In genomic region chr14:25034803-25035681, GRCh38 we compare ENCODE assay signal across 1 cellular context.
TF ChIP-seq lines count a peak whose summit lies in the region.

No MANE protein-coding gene starts in this region.

TF ChIP-seq in HepG2, 621 proteins besides CTCF, POLR2A, EP300 and RAD21 (continued from another document and continues in another):
- TF ChIP-seq ZNF614 (CRISPR knock-in tag; IDR thresholded peaks at IDR 0.05; ENCODE audit: borderline replicate concordance) (peak; percentile 94), ZNF597 (CRISPR knock-in tag; IDR thresholded peaks at IDR 0.05) (no peak), POLR2AphosphoS2 (IDR thresholded peaks at IDR 0.05; ENCODE audit: low read depth, low read length) (no peak), ETS1 (CRISPR knock-in tag; IDR thresholded peaks at IDR 0.05) (no peak), CHCHD3 (CRISPR knock-in tag; IDR thresholded peaks at IDR 0.05) (no peak), RNF219 (CRISPR knock-in tag; IDR thresholded peaks at IDR 0.05) (no peak), ZNF713 (CRISPR knock-in tag; IDR thresholded peaks at IDR 0.05) (no peak), ZFP91 (CRISPR knock-in tag; IDR thresholded peaks at IDR 0.05; ENCODE audit: borderline replicate concordance) (no peak), ZNF343 (CRISPR knock-in tag; IDR thresholded peaks at IDR 0.05) (no peak), SMARCE1 (IDR thresholded peaks at IDR 0.05; ENCODE audit: borderline replicate concordance) (no peak), ZNF687 (CRISPR knock-in tag; IDR thresholded peaks at IDR 0.05) (no peak), SMC3 (IDR thresholded peaks at IDR 0.05; ENCODE audit: low read length) (no peak), TMF1 (CRISPR knock-in tag; IDR thresholded peaks at IDR 0.05; ENCODE audit: low read depth) (no peak), NFATC3 (CRISPR knock-in tag; IDR thresholded peaks at IDR 0.05) (no peak), TSC22D2 (CRISPR knock-in tag; IDR thresholded peaks at IDR 0.05; ENCODE audit: borderline replicate concordance) (no peak), SOX6 (IDR thresholded peaks at IDR 0.05) (no peak), SOX6 (CRISPR knock-in tag; IDR thresholded peaks at IDR 0.05) (peak; percentile 98), LRRFIP1 (CRISPR knock-in tag; conservative IDR thresholded peaks at IDR 0.05) (no peak), STAT6 (CRISPR knock-in tag; IDR thresholded peaks at IDR 0.05; ENCODE audit: borderline replicate concordance) (no peak), MEIS1 (CRISPR knock-in tag; IDR thresholded peaks at IDR 0.05; ENCODE audit: borderline replicate concordance) (peak; percentile 90), ZMYM4 (CRISPR knock-in tag; IDR thresholded peaks at IDR 0.05) (peak; percentile 94), AFF4 (CRISPR knock-in tag; IDR thresholded peaks at IDR 0.05) (no peak), KDM6A (CRISPR knock-in tag; IDR thresholded peaks at IDR 0.05; ENCODE audit: low read depth) (peak; percentile 64; the same call in 1 of the 2 replicates), DR1 (CRISPR knock-in tag; IDR thresholded peaks at IDR 0.05) (no peak), DMAP1 (CRISPR knock-in tag; IDR thresholded peaks at IDR 0.05) (peak; percentile 32; the same call in 1 of the 2 replicates), HNRNPH1 (optimal IDR thresholded peaks at IDR 0.05; ENCODE audit: low read depth, low read length) (no peak), MLLT10 (CRISPR knock-in tag; IDR thresholded peaks at IDR 0.05) (no peak), DBP (CRISPR knock-in tag; IDR thresholded peaks at IDR 0.05; ENCODE audit: not compliant biosample characterization) (no peak), RNF2 (conservative IDR thresholded peaks at IDR 0.05; ENCODE audit: low read depth) (no peak), MAFF (IDR thresholded peaks at IDR 0.05; ENCODE audit: low read depth, low read length) (no peak), PCBP2 (optimal IDR thresholded peaks at IDR 0.05; ENCODE audit: low read depth, low read length, poor library complexity, severe bottlenecking) (no peak), AGO1 (IDR thresholded peaks at IDR 0.05; ENCODE audit: low read depth, low read length, poor library complexity, severe bottlenecking) (no peak), GTF2F1 (IDR thresholded peaks at IDR 0.05; ENCODE audit: low read length) (no peak), SNAI1 (CRISPR knock-in tag; IDR thresholded peaks at IDR 0.05; ENCODE audit: borderline replicate concordance) (0 out of 2 replicates have a peak, but pooled peaks have one; percentile 50), HNF4G (IDR thresholded peaks at IDR 0.05; ENCODE audit: borderline replicate concordance, low read depth, low read length) (no peak; the same call in 1 of the 2 replicates), HNF4G (CRISPR knock-in tag; IDR thresholded peaks at IDR 0.05; ENCODE audit: borderline replicate concordance, low read depth) (no peak; the same call in 1 of the 2 replicates)
